In the genomic region with DNA sequence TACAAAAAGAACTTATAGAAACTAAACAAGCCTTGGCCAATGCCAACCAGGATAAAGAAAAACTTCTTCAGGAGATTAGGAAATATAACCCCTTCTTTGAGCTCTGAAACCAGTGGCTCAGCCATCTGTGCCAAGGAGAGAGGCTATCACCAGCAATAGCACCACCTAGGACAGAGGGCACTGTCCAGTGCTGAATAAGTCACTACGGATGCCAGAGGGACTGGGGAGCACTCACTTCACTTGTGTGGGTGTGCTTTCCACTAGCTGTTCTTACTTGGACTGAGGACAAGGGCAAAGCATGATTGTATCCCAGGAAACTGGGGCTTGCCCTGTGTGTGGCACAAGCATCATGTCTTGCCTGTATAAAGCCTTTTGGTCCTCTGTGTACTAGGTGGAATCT, we compare ENCODE assay signal across 2 cellular contexts.
TF ChIP-seq lines count a peak whose summit lies in the region.

No MANE protein-coding gene starts in this region.

TF ChIP-seq in GM12878, 131 proteins besides CTCF, POLR2A, EP300 and RAD21:
- TF ChIP-seq, protein P1, sequence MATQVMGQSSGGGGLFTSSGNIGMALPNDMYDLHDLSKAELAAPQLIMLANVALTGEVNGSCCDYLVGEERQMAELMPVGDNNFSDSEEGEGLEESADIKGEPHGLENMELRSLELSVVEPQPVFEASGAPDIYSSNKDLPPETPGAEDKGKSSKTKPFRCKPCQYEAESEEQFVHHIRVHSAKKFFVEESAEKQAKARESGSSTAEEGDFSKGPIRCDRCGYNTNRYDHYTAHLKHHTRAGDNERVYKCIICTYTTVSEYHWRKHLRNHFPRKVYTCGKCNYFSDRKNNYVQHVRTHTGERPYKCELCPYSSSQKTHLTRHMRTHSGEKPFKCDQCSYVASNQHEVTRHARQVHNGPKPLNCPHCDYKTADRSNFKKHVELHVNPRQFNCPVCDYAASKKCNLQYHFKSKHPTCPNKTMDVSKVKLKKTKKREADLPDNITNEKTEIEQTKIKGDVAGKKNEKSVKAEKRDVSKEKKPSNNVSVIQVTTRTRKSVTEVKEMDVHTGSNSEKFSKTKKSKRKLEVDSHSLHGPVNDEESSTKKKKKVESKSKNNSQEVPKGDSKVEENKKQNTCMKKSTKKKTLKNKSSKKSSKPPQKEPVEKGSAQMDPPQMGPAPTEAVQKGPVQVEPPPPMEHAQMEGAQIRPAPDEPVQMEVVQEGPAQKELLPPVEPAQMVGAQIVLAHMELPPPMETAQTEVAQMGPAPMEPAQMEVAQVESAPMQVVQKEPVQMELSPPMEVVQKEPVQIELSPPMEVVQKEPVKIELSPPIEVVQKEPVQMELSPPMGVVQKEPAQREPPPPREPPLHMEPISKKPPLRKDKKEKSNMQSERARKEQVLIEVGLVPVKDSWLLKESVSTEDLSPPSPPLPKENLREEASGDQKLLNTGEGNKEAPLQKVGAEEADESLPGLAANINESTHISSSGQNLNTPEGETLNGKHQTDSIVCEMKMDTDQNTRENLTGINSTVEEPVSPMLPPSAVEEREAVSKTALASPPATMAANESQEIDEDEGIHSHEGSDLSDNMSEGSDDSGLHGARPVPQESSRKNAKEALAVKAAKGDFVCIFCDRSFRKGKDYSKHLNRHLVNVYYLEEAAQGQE (IDR thresholded peaks at IDR 0.05; ENCODE audit: low read depth, low read length), result peak; percentile 64; the same call in 1 of the 2 replicates
- TF ChIP-seq IKZF1 (conservative IDR thresholded peaks at IDR 0.05), result no peak
TF ChIP-seq in GM12878: peak in this region for 1.

TF ChIP-seq in HepG2, 621 proteins besides CTCF, POLR2A, EP300 and RAD21:
- TF ChIP-seq, protein P1 (IDR thresholded peaks at IDR 0.05; ENCODE audit: borderline replicate concordance in 1 of 2, low read depth in 1 of 2, low read length in 2 of 2), result peak; percentile 34 to 85
- TF ChIP-seq ZNF644 (CRISPR knock-in tag; IDR thresholded peaks at IDR 0.05; ENCODE audit: low read depth), result no peak
- TF ChIP-seq ZNF263 (CRISPR knock-in tag; IDR thresholded peaks at IDR 0.05), result peak; percentile 61; the same call in 1 of the 2 replicates
- peak; percentile 69; the same call in 1 of the 2 replicates for TF ChIP-seq MIER2 (CRISPR knock-in tag; IDR thresholded peaks at IDR 0.05)
- no peak for TF ChIP-seq ZBTB7A (CRISPR knock-in tag; IDR thresholded peaks at IDR 0.05)
